28 cellular contexts compared by ENCODE assay signal in the genomic region with DNA sequence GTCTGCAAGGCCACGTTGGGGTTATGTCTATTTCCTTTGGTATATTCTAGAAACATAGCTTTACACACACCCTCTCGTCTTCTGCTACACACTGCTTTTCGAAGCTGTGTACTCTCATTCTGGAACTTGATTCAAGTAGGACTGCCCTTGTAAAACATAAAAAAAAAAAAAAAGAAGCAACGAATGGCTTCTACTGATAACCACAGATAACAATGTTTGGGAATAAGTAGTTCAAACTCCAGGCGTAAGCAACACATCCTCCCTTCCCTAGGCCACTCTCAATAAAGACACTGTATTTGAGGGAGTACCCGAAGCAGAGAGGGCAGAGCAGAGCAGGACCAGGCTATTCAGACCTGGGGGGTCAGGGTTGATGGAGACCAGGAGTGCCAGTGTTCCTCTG.
"Had no signal": no experiment of that assay in that cellular context is flagged by ENCODE, and none has a peak within 500 bp of the region (broad histone marks: within the 10 kb centered on the region; RNA-seq: fewer than 3 reads in every experiment).

No MANE protein-coding gene starts in this region.

- H3K36me3 ChIP-seq: colonic mucosa, esophagus muscularis mucosa, esophagus squamous epithelium, gastrocnemius medialis, gastroesophageal sphincter, heart left ventricle, heart right ventricle had no signal

- H3K4me1 ChIP-seq: colonic mucosa, esophagus muscularis mucosa, esophagus squamous epithelium, foreskin keratinocyte, gastrocnemius medialis, gastroesophageal sphincter, heart left ventricle, heart right ventricle had no signal

- H3K4me3 ChIP-seq: colonic mucosa, coronary artery, dorsolateral prefrontal cortex, esophagus muscularis mucosa, esophagus squamous epithelium, gastrocnemius medialis, gastroesophageal sphincter, heart left ventricle, heart right ventricle had no signal

- H3K27me3 ChIP-seq: colonic mucosa, gastrocnemius medialis had no signal

- H3K4me3 Mint-ChIP-seq: dendritic cell treated with granulocyte-macrophage colony-stimulating factor and Interleukin-4, amounts not matched to agents 40 ng/mL and 50 ng/mL, for 4 days; effector memory CD8-positive, alpha-beta T cell; endodermal cell had no signal

- ATAC-seq: effector memory CD8-positive, alpha-beta T cell; esophagus mucosa; foreskin keratinocyte; gastrocnemius medialis; gastroesophageal sphincter; heart left ventricle; heart right ventricle had no signal

- H3K27ac Mint-ChIP-seq: dendritic cell treated with granulocyte-macrophage colony-stimulating factor and Interleukin-4, amounts not matched to agents 40 ng/mL and 50 ng/mL, for 4 days; effector memory CD8-positive, alpha-beta T cell; endodermal cell had no signal

- H3K9me3 ChIP-seq: colonic mucosa, esophagus squamous epithelium, gastrocnemius medialis, heart left ventricle, heart right ventricle had no signal

- FAIRE-seq: colon, endometrium, endothelial cell of umbilical vein, frontal cortex had no signal

- DNase-seq: colonic mucosa; cortex of kidney; dermis blood vessel endothelial cell; dorsolateral prefrontal cortex; effector CD4-positive, alpha-beta T cell; effector CD8-positive, alpha-beta T cell; effector memory CD4-positive, alpha-beta T cell; effector memory CD8-positive, alpha-beta T cell; endodermal cell; esophagus squamous epithelium; foreskin fibroblast; foreskin keratinocyte; foreskin melanocyte; gastrocnemius medialis; glutamatergic neuron; head of caudate nucleus; heart left ventricle; heart right ventricle had no signal

- H3K27ac ChIP-seq: colonic mucosa, coronary artery, dorsolateral prefrontal cortex, epithelial cell of prostate, esophagus muscularis mucosa, esophagus squamous epithelium, foreskin keratinocyte, gastrocnemius medialis, gastroesophageal sphincter, heart left ventricle, heart right ventricle had no signal

- H3K9me3 Mint-ChIP-seq: dendritic cell treated with granulocyte-macrophage colony-stimulating factor and Interleukin-4, amounts not matched to agents 40 ng/mL and 50 ng/mL, for 4 days; effector memory CD8-positive, alpha-beta T cell; endodermal cell had no signal
